Comparison of ENCODE assay signal across 21 cellular contexts in the genomic region with DNA sequence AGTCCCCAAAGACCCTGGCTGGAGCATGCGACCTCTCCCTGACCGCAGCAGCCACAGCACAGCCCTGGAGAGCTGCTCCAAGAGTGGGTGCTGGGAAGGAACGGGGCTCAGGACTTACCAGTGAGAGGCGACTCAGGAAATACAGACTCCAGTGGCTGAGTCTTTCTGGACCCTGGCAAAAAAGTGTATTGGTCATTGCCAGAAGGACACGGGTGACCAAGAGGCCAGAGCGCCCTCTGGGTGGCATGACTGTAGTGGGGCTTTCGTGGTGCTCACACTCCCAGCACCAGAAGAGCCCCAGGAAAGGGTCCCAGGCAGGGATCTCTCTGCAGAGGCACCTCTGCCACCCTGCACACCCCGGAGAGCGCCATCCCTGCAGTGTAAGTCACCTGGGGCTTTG. TPM values are rescaled to one million over a fixed set of nuclear protein-coding genes. Genes with fewer than 3 reads are reported as not detected.
DNase-seq lines count a peak whose midpoint lies in the region; ATAC-seq and TF ChIP-seq lines count a peak whose summit lies in the region.
"Had no signal": no experiment of that assay in that cellular context is flagged by ENCODE, and none has a peak within 500 bp of the region (broad histone marks: within the 10 kb centered on the region; RNA-seq: fewer than 3 reads in every experiment).

No MANE protein-coding gene starts in this region.

- no peak overlapping the region for H3K27ac ChIP-seq in endodermal cell (ENCODE audit: low read depth, low read length)
- H3K27ac ChIP-seq in tibial artery, result no peak overlapping the region
- H3K27ac ChIP-seq: A549, BLaER1, PC-9, RWPE1 had no signal

- H3K4me3 ChIP-seq in endodermal cell (ENCODE audit: low read length) (no peak overlapping the region), tibial artery (no peak overlapping the region)
- H3K4me3 ChIP-seq: A549, BLaER1, PC-9 had no signal

- H3K9me3 ChIP-seq in endodermal cell (ENCODE audit: control insufficient read depth, low read length), result no peaks in the 10 kb centered on the region
- no peaks in the 10 kb centered on the region for H3K9me3 ChIP-seq in tibial artery
- H3K9me3 ChIP-seq: A549, BLaER1 had no signal

- no peaks in the 10 kb centered on the region for H3K4me1 ChIP-seq in endodermal cell (ENCODE audit: control insufficient read depth, insufficient read depth, low read length)
- peaks cover 0 to 27% (median 15%) of the 10 kb centered on the region in 4 donors for H3K4me1 ChIP-seq in tibial artery
- H3K4me1 ChIP-seq: A549, BLaER1 had no signal

- no peak for TF ChIP-seq CTCF in natural killer cell (IDR thresholded peaks at IDR 0.05)
- peak; percentile 17 for TF ChIP-seq CTCF in endodermal cell (conservative IDR thresholded peaks at IDR 0.05)
- no peak for TF ChIP-seq CTCF in tibial artery (IDR thresholded peaks at IDR 0.05)

- H3K27me3 ChIP-seq in endodermal cell (ENCODE audit: control insufficient read depth, insufficient read depth, low read length, poor library complexity, severe bottlenecking) (peaks cover 84% of the 10 kb centered on the region), tibial artery (no peaks in the 10 kb centered on the region)

- H3K4me1 Mint-ChIP-seq in natural killer cell treated with Interleukin-12 subunit alpha and Interleukin-12 subunit beta and Interleukin-15 and Interleukin-18, amount 100 ng/mL, for 72 hours (ENCODE audit: low read depth in 2 of 2), result no peaks in the 10 kb centered on the region
- H3K4me1 Mint-ChIP-seq in natural killer cell, result no peaks in the 10 kb centered on the region
- H3K4me1 Mint-ChIP-seq in endodermal cell, result no peaks in the 10 kb centered on the region
- H3K4me1 Mint-ChIP-seq: CD8-positive, alpha-beta memory T cell had no signal

- H3K27me3 Mint-ChIP-seq in natural killer cell treated with Interleukin-12 subunit alpha and Interleukin-12 subunit beta and Interleukin-15 and Interleukin-18, amount 100 ng/mL, for 72 hours, result peaks cover 9% of the 10 kb centered on the region in 2 donors
- H3K27me3 Mint-ChIP-seq in natural killer cell (ENCODE audit: low read depth in 2 of 2) (peaks cover 0 to 8% of the 10 kb centered on the region in 2 donors), endodermal cell (ENCODE audit: insufficient read depth) (peaks cover 77% of the 10 kb centered on the region)

- no peak overlapping the region for H3K27ac Mint-ChIP-seq in natural killer cell treated with Interleukin-12 subunit alpha and Interleukin-12 subunit beta and Interleukin-15 and Interleukin-18, amount 100 ng/mL, for 72 hours
- H3K27ac Mint-ChIP-seq in natural killer cell, result no peak overlapping the region
- H3K27ac Mint-ChIP-seq in endodermal cell, result no peak overlapping the region
- H3K27ac Mint-ChIP-seq: CD8-positive, alpha-beta memory T cell had no signal

- no peak for ATAC-seq in natural killer cell treated with Interleukin-12 subunit alpha and Interleukin-12 subunit beta and Interleukin-15 and Interleukin-18, amount 100 ng/mL, for 72 hours
- ATAC-seq in natural killer cell (no peak), GM21390 (IDR thresholded peaks at IDR 0.05; ENCODE audit: unreplicated experiment) (no peak)

- intact Hi-C loops in natural killer cell (cut with micrococcal nuclease), result no loop called here
- intact Hi-C loops in posterior vena cava (cut with DNase I), result loop anchor here (10.0 kb wide), 2 partner anchors 155 to 355 kb away; no protein-coding TSS in a partner anchor
- intact Hi-C loops in tibial artery (cut with DNase I; ENCODE audit: low total_unique reads), result loop anchor here (5.0 kb wide), 2 partner anchors 222 to 367 kb away; no protein-coding TSS in a partner anchor

- H3K36me3 Mint-ChIP-seq in natural killer cell treated with Interleukin-12 subunit alpha and Interleukin-12 subunit beta and Interleukin-15 and Interleukin-18, amount 100 ng/mL, for 72 hours, result no peaks in the 10 kb centered on the region
- H3K36me3 Mint-ChIP-seq in natural killer cell (no peaks in the 10 kb centered on the region), endodermal cell (ENCODE audit: low read depth) (no peaks in the 10 kb centered on the region)
- H3K36me3 Mint-ChIP-seq: CD8-positive, alpha-beta memory T cell had no signal

- no peak overlapping the region for H3K9ac ChIP-seq in endodermal cell (ENCODE audit: extremely low read depth, low read length, poor library complexity, severe bottlenecking)
- H3K9ac ChIP-seq: BLaER1 had no signal

- no peaks in the 10 kb centered on the region for H3K9me3 Mint-ChIP-seq in natural killer cell treated with Interleukin-12 subunit alpha and Interleukin-12 subunit beta and Interleukin-15 and Interleukin-18, amount 100 ng/mL, for 72 hours
- H3K9me3 Mint-ChIP-seq in natural killer cell (no peaks in the 10 kb centered on the region), endodermal cell (no peaks in the 10 kb centered on the region)
- H3K9me3 Mint-ChIP-seq: CD8-positive, alpha-beta memory T cell had no signal

- DNase-seq in natural killer cell treated with Interleukin-12 subunit alpha and Interleukin-12 subunit beta and Interleukin-15 and Interleukin-18, amount 100 ng/mL, for 72 hours (ENCODE audit: low spot score), result peak; percentile 22
- DNase-seq in natural killer cell (no peak), endodermal cell (no peak), posterior vena cava (ENCODE audit: low spot score) (peak; percentile 70), tibial artery (no peak), OCI-M1 (lab: John Stamatoyannopoulos, UW) (no peak)
- DNase-seq: KG1, NCI-H1417 treated with DMSO at 0.1 percent for 48 hours, NCI-H187 treated with DMSO at 0.1 percent for 48 hours, NCI-H2227 treated with DMSO at 0.1 percent for 48 hours, NCI-H510A treated with DMSO at 0.1 percent for 48 hours, NCI-H82, PC-9, SIG-M5 had no signal

- no peak overlapping the region for H3K4me3 Mint-ChIP-seq in natural killer cell treated with Interleukin-12 subunit alpha and Interleukin-12 subunit beta and Interleukin-15 and Interleukin-18, amount 100 ng/mL, for 72 hours
- no peak overlapping the region for H3K4me3 Mint-ChIP-seq in natural killer cell
- no peak overlapping the region for H3K4me3 Mint-ChIP-seq in endodermal cell
- H3K4me3 Mint-ChIP-seq: CD8-positive, alpha-beta memory T cell had no signal

- 67 to 75% methylated on average over 7 to 9 of the region's 9 CpGs for WGBS in endodermal cell (ENCODE audit: insufficient coverage in 1 of 2, insufficient read length in 1 of 2), 2 experiments

- H3K36me3 ChIP-seq in endodermal cell (ENCODE audit: control insufficient read depth, insufficient read depth, low read length) (no peaks in the 10 kb centered on the region), tibial artery (peaks cover 26 to 29% (median 27%) of the 10 kb centered on the region in 3 donors)
- H3K36me3 ChIP-seq: BLaER1 had no signal

RNA-seq across cellular contexts. Expression of gene PRDM16, which starts 8.9 kb away (rescaled TPM):
- not detected for total RNA-seq in natural killer cell treated with Interleukin-12 subunit alpha and Interleukin-12 subunit beta and Interleukin-15 and Interleukin-18, amount 100 ng/mL, for 72 hours
- total RNA-seq in natural killer cell (under 1 TPM in 2 of 3 donors, not detected in 1; 0.25 to 0.64 TPM), endodermal cell (1 to 10 TPM; 2.1 to 4.0 TPM), posterior vena cava (10 to 100 TPM; 15.8 to 21.1 TPM)
- polyA plus RNA-seq in endodermal cell (2013, experiment 1 of 2), result 9.2 TPM
- 6.9 TPM for polyA plus RNA-seq in endodermal cell (2013, experiment 2 of 2)
- total RNA-seq: CD8-positive, alpha-beta memory T cell; M059J; PC-9 had no signal
- polyA plus RNA-seq: CD8-positive, alpha-beta memory T cell had no signal

RNA-seq across cellular contexts. Expression of gene ACTRT2, which starts 38.8 kb away (rescaled TPM):
- not detected for total RNA-seq in natural killer cell treated with Interleukin-12 subunit alpha and Interleukin-12 subunit beta and Interleukin-15 and Interleukin-18, amount 100 ng/mL, for 72 hours
- total RNA-seq in natural killer cell (not detected), endodermal cell (not detected), posterior vena cava (not detected)
- polyA plus RNA-seq in endodermal cell (2013, experiment 1 of 2), result not detected
- not detected for polyA plus RNA-seq in endodermal cell (2013, experiment 2 of 2)
- total RNA-seq: CD8-positive, alpha-beta memory T cell; H1; M059J; PC-9 had no signal
- polyA plus RNA-seq: A549; CD8-positive, alpha-beta memory T cell; H1 had no signal

Comparison
In these comparisons a context has a peak if more than half of its experiments do, and no peak if none do; other contexts are left out.
1. DNase-seq: peak in natural killer cell treated with Interleukin-12 subunit alpha and Interleukin-12 subunit beta and Interleukin-15 and Interleukin-18, amount 100 ng/mL, for 72 hours (single experiment) and posterior vena cava (single experiment); none in natural killer cell (single experiment), endodermal cell (single experiment), tibial artery (0 of 2) and OCI-M1 (single experiment).